Comparison of ENCODE assay signal across 11 cellular contexts in the genomic region with DNA sequence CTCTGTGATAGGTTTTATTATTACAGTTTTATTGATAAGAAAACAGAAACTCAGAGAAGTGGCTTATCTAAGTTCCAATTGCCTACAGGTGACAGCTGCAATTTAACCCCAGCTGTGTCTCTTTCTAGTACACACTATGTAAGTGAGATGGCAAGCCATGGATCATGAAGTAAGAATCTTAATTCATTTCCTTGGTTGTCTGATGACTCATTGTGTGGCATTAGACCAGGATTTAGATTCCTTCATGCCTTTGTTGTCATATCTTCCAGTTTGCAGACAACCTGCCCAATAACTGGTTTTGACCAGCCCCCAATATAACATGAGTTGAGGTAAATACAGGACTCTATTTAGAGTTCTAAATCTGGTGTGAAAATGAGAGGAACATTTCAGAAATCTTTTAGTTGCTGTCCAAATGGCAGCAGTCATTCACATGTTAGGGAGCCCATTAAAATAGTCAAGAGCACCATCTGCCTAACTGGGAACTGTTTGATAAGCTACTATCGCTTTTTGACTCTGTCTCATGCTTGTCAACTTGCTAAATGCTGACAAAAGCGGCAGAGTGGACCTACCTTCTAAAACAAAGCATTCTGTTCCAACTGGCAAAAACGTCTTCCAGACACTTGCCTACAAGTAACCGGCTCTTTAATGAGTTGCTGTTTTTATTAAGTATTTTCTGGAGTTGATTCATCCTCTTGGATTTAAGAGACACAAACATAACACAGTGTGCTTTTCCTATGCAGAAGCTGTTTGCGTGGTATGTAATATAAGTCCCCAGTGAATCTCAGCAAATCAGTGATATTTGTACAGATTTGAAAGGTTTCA.
DNase-seq lines count a peak whose midpoint lies in the region; ATAC-seq and TF ChIP-seq lines count a peak whose summit lies in the region.
"Had no signal": no experiment of that assay in that cellular context is flagged by ENCODE, and none has a peak within 500 bp of the region (broad histone marks: within the 10 kb centered on the region; RNA-seq: fewer than 3 reads in every experiment).

No MANE protein-coding gene starts in this region.

- H3K27me3 Mint-ChIP-seq in activated naive CD4-positive, alpha-beta T cell treated with anti-CD3 and anti-CD28 coated beads, Interleukin-2, amount 10 ng/mL, durations not matched to agents 7 days and 5 days, result no peaks in the 10 kb centered on the region
- H3K27me3 Mint-ChIP-seq: activated naive CD8-positive, alpha-beta T cell treated with anti-CD3 and anti-CD28 coated beads, Interleukin-2, amount 10 ng/mL, durations not matched to agents 7 days and 5 days had no signal

- ATAC-seq in GM18517 (IDR thresholded peaks at IDR 0.05; ENCODE audit: unreplicated experiment) (no peak), GM21723 (IDR thresholded peaks at IDR 0.05; ENCODE audit: unreplicated experiment) (no peak)
- ATAC-seq: stimulated activated naive CD8-positive, alpha-beta T cell treated with anti-CD3 and anti-CD28 coated beads, Interleukin-15, Interleukin-2, amounts not matched to agents 100 U/mL and 50 U/mL, for 24 hours had no signal

- TF ChIP-seq CTCF in fibroblast of villous mesenchyme (IDR thresholded peaks at IDR 0.05; ENCODE audit: insufficient read depth, low read depth, low read length), result no peak

- H3K27ac Mint-ChIP-seq in activated naive CD4-positive, alpha-beta T cell treated with anti-CD3 and anti-CD28 coated beads, Interleukin-2, amount 10 ng/mL, durations not matched to agents 7 days and 5 days, result no peak overlapping the region
- H3K27ac Mint-ChIP-seq: activated naive CD8-positive, alpha-beta T cell treated with anti-CD3 and anti-CD28 coated beads, Interleukin-2, amount 10 ng/mL, durations not matched to agents 7 days and 5 days had no signal

- H3K4me1 Mint-ChIP-seq in activated naive CD4-positive, alpha-beta T cell treated with anti-CD3 and anti-CD28 coated beads, Interleukin-2, amount 10 ng/mL, durations not matched to agents 7 days and 5 days, result no peaks in the 10 kb centered on the region
- H3K4me1 Mint-ChIP-seq: activated naive CD8-positive, alpha-beta T cell treated with anti-CD3 and anti-CD28 coated beads, Interleukin-2, amount 10 ng/mL, durations not matched to agents 7 days and 5 days had no signal

- H3K36me3 Mint-ChIP-seq in activated naive CD4-positive, alpha-beta T cell treated with anti-CD3 and anti-CD28 coated beads, Interleukin-2, amount 10 ng/mL, durations not matched to agents 7 days and 5 days, result no peaks in the 10 kb centered on the region
- H3K36me3 Mint-ChIP-seq: activated naive CD8-positive, alpha-beta T cell treated with anti-CD3 and anti-CD28 coated beads, Interleukin-2, amount 10 ng/mL, durations not matched to agents 7 days and 5 days had no signal

- CTCF ChIA-PET in activated naive CD4-positive, alpha-beta T cell treated with anti-CD3 and anti-CD28 coated beads, Interleukin-2, amount 10 ng/mL, durations not matched to agents 7 days and 5 days (lab: Charles Lee), result no interaction called here

- no peak overlapping the region for H3K4me3 ChIP-seq in fibroblast of villous mesenchyme (ENCODE audit: low read depth, low read length)

- peak; percentile 72 for DNase-seq in HCEC 1CT
- DNase-seq in SW480 (ENCODE audit: low spot score), result peak; percentile 9
- DNase-seq in fibroblast of villous mesenchyme (ENCODE audit: low read depth), result peak; percentile 37
- DNase-seq in stromal cell of bone marrow (ENCODE audit: low read depth), result peak; percentile 52
- no peak for DNase-seq in activated naive CD4-positive, alpha-beta T cell treated with anti-CD3 and anti-CD28 coated beads, Interleukin-2, amount 10 ng/mL, durations not matched to agents 7 days and 5 days
- DNase-seq: activated CD4-positive, alpha-beta T cell treated with anti-CD3 and anti-CD28 coated beads, Interleukin-2, amount 50 U/mL, for 1 hour; activated naive CD8-positive, alpha-beta T cell treated with anti-CD3 and anti-CD28 coated beads, Interleukin-2, amount 10 ng/mL, durations not matched to agents 7 days and 5 days; SHP77 treated with DMSO at 0.1 percent for 48 hours; stimulated activated naive CD8-positive, alpha-beta T cell treated with anti-CD3 and anti-CD28 coated beads, Interleukin-15, Interleukin-2, amounts not matched to agents 100 U/mL and 50 U/mL, for 24 hours had no signal

- peaks cover 2% of the 10 kb centered on the region for H3K9me3 Mint-ChIP-seq in activated naive CD4-positive, alpha-beta T cell treated with anti-CD3 and anti-CD28 coated beads, Interleukin-2, amount 10 ng/mL, durations not matched to agents 7 days and 5 days

- no peak overlapping the region for H3K4me3 Mint-ChIP-seq in activated naive CD4-positive, alpha-beta T cell treated with anti-CD3 and anti-CD28 coated beads, Interleukin-2, amount 10 ng/mL, durations not matched to agents 7 days and 5 days
- H3K4me3 Mint-ChIP-seq: activated naive CD8-positive, alpha-beta T cell treated with anti-CD3 and anti-CD28 coated beads, Interleukin-2, amount 10 ng/mL, durations not matched to agents 7 days and 5 days had no signal
